8 cellular contexts compared by ENCODE assay signal in the genomic region with DNA sequence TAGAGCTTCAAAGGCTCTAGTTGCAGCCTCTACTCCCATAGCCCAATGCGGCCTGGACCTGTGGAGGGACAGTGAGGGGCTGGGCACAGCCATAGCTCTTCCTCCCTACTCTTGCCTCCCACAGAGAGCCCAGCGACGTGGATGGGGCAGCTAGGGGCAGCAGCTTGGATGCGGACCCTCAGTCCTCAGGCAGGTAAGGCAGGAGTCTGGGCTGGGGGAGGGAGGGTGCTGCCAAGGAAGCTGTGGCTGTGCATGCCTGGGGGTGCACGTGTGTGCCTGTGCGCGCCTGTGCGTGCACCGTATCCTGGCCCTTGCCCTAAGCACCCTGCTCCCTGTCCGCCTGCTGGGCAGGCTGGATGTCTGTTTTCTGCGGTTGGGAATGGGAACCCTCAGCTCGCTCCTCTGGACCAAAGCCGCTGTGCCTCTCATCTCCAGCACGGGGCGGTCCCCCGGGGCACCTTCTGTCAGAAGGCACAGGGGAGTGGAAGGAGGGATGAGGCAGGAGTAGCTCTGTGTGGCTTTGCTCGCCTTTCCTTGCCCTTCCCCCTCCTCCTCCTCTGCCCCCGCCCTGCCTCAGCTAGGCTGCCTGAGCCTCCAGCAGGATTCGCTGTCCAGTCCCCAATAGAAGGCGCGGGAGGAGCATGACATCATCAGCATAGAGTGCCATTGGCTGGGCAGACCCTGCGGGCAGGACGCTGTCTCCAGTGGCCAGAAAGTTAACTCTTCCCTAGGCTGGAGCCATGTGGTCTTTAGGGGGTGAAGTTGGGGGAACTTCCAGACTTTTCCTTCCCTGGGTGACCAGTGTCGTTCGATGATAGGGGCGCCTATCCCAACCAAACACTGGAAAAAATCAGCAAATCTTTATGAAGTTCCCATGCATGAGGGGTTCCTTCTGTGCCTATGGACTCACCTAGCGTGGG. TPM values are rescaled to one million over a fixed set of nuclear protein-coding genes. Genes with fewer than 3 reads are reported as not detected.
DNase-seq lines count a peak whose midpoint lies in the region; ATAC-seq and TF ChIP-seq lines count a peak whose summit lies in the region.

No MANE protein-coding gene starts in this region.

- H3K27ac ChIP-seq in uterus = peak overlapping the region; percentile 33 to 71

- peaks cover 0 to 9% of the 10 kb centered on the region in 2 donors for H3K4me1 ChIP-seq in uterus

- TF ChIP-seq CTCF in GM13976 (IDR thresholded peaks at IDR 0.05; ENCODE audit: borderline replicate concordance, control extremely low read depth, extremely low read depth, insufficient read depth, missing control alignments) (no peak), fibroblast of villous mesenchyme (IDR thresholded peaks at IDR 0.05; ENCODE audit: insufficient read depth, low read depth, low read length) (peak; percentile 30), uterus (IDR thresholded peaks at IDR 0.05) (peak in 2 of 4 experiments; percentile 23 to 53)

- H3K36me3 ChIP-seq in uterus = no peaks in the 10 kb centered on the region

- H3K9me3 ChIP-seq in uterus = no peaks in the 10 kb centered on the region

- H3K4me3 ChIP-seq in fibroblast of villous mesenchyme (ENCODE audit: low read depth, low read length) (peak overlapping the region; percentile 9), uterus (peak overlapping the region; percentile 28 to 34)

- intact Hi-C loops in uterus (cut with DNase I; ENCODE audit: low total_unique reads) = no loop called here

- in situ Hi-C loops in GM13976 (cut with MboI; ENCODE audit: low sequenced_read_pairs, unreplicated experiment) = no loop called here

- peaks cover 0 to 8% of the 10 kb centered on the region in 2 donors for H3K27me3 ChIP-seq in uterus

- peak; percentile 53 to 58 for TF ChIP-seq POLR2A in uterus (IDR thresholded peaks at IDR 0.05)

- DNase-seq in AG08396 (ENCODE audit: low spot score) = peak; percentile 99
- DNase-seq in GM13976 (ENCODE audit: low spot score) = peak; percentile 69
- peak; percentile 85 for DNase-seq in NCI-H2107 treated with DMSO at 0.1 percent for 48 hours (lab: John Stamatoyannopoulos, UW; ENCODE audit: unreplicated experiment)
- DNase-seq in activated CD4-positive, alpha-beta T cell treated with anti-CD3 and anti-CD28 coated beads, Interleukin-2, amount 50 U/mL, for 48 hours = peak; percentile 29 to 43
- DNase-seq in fibroblast of villous mesenchyme (ENCODE audit: low read depth) = peak; percentile 96
- peak; percentile 97 for DNase-seq in myocyte (ENCODE audit: low read depth)
- DNase-seq in uterus = peak; percentile 92 to 96

- ATAC-seq in HG03045 (IDR thresholded peaks at IDR 0.05; ENCODE audit: unreplicated experiment) = no peak

RNA-seq across cellular contexts. Expression of gene PRCD, which starts 0.8 kb away (rescaled TPM):
- total RNA-seq in fibroblast of villous mesenchyme (1.6 and 2.2 TPM in 2 replicates), myocyte (not detected in 2 replicates), uterus (10 to 100 TPM in 1 of 4 donors, under 1 TPM in 2, not detected in 1; 0.26 to 13.4 (median 0.69) TPM)
- 0.54 TPM for polyA plus RNA-seq in myocyte (2012)

RNA-seq across cellular contexts. Expression of gene CYGB, which starts 3.1 kb away (rescaled TPM):
- total RNA-seq in fibroblast of villous mesenchyme (11.7 and 14.2 TPM in 2 replicates), myocyte (3.2 and 7.7 TPM in 2 replicates), uterus (10 to 100 TPM in 2 of 4 donors, 1 to 10 TPM in 2; 7.8 to 33.2 (median 19.8) TPM)
- polyA plus RNA-seq in myocyte (2012) = 2.4 TPM

RNA-seq across cellular contexts. Expression of gene RHBDF2, which starts 39.4 kb away (rescaled TPM):
- 13.4 and 14.2 TPM in 2 replicates for total RNA-seq in fibroblast of villous mesenchyme
- 6.5 and 7.5 TPM in 2 replicates for total RNA-seq in myocyte
- polyA plus RNA-seq in myocyte (2012) = 10.6 TPM
- 10 to 100 TPM in 2 of 4 donors, 1 to 10 TPM in 2; 3.8 to 26.1 (median 8.4) TPM for total RNA-seq in uterus

RNA-seq across cellular contexts. Expression of gene ST6GALNAC2, which starts 45.0 kb away (rescaled TPM):
- 0.86 and 1.9 TPM in 2 replicates for total RNA-seq in fibroblast of villous mesenchyme
- 0.78 and 0.91 TPM in 2 replicates for total RNA-seq in myocyte
- polyA plus RNA-seq in myocyte (2012) = 4.8 TPM
- total RNA-seq in uterus = 1 to 10 TPM in 2 of 4 donors, under 1 TPM in 1, not detected in 1; 0.59 to 9.5 (median 5.3) TPM

Comparison
In these comparisons a context has a peak if more than half of its experiments do, and no peak if none do; other contexts are left out.
1. DNase-seq: peak in every context shown above with its lines; median percentile 99 in AG08396; 97 in myocyte; 96 in fibroblast of villous mesenchyme; 94 in uterus; 85 in NCI-H2107 treated with DMSO at 0.1 percent for 48 hours; 69 in GM13976; 36 in activated CD4-positive, alpha-beta T cell treated with anti-CD3 and anti-CD28 coated beads, Interleukin-2, amount 50 U/mL, for 48 hours.